ENCODE assay signal across 32 cellular contexts in the genomic region with DNA sequence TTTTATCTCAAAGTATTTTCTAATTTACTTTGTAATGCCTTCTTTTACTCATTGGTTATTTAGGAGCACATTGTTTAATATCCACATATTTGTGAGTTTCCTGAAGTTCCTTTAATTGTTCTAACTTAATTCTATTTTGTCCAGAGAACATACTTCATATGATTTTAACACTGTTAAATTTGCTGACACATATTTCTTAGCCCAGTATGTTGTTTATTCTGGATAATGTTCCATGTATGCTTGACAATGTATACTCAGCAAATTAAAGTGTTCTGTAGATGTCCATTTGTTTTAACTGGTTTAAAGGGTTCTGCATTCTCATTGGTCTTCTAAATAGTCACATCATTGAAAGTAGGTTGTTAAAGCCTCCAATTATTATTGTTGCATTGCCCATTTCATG.
"Had no signal": no experiment of that assay in that cellular context is flagged by ENCODE, and none has a peak within 500 bp of the region (broad histone marks: within the 10 kb centered on the region; RNA-seq: fewer than 3 reads in every experiment).

No MANE protein-coding gene starts in this region.

- H3K36me3 ChIP-seq: adrenal gland, brain microvascular endothelial cell, breast epithelium had no signal

- H3K4me3 ChIP-seq: adrenal gland, body of pancreas, breast epithelium had no signal

- H3K4me1 ChIP-seq: adrenal gland, body of pancreas, breast epithelium had no signal

- ATAC-seq: activated CD8-positive, alpha-beta T cell treated with anti-CD3 and anti-CD28 coated beads for 36 hours; activated naive CD4-positive, alpha-beta T cell treated with anti-CD3 and anti-CD28 coated beads, Interleukin-2, amount 50 U/mL, for 72 hours; activated T-cell treated with anti-CD3 and anti-CD28 coated beads, Interleukin-2, amount 50 U/mL, for 4 hours; activated T-cell treated with anti-CD3 and anti-CD28 coated beads, Interleukin-2, amount 50 U/mL, for 72 hours; activated T-helper 17 cell treated with anti-CD3 and anti-CD28 coated beads, Interleukin-2, amount 50 U/mL, for 72 hours; body of pancreas had no signal

- H3K27me3 ChIP-seq: adrenal gland, body of pancreas, brain microvascular endothelial cell, breast epithelium had no signal

- H3K27ac ChIP-seq: adrenal gland, body of pancreas, brain microvascular endothelial cell, breast epithelium, VCaP had no signal

- FAIRE-seq: astrocyte had no signal

- DNase-seq: activated B cell treated with CpG ODN at 0.5 μM for 24 hours; activated CD4-positive, alpha-beta memory T cell treated with anti-CD3 and anti-CD28 coated beads for 36 hours; activated CD4-positive, alpha-beta T cell treated with anti-CD3 and anti-CD28 coated beads, Interleukin-2, amount 10 ng/mL, durations not matched to agents 24 days and 14 days; activated CD4-positive, alpha-beta T cell treated with anti-CD3 and anti-CD28 coated beads, Interleukin-2, amount 50 U/mL, for 1 hour; activated CD4-positive, alpha-beta T cell treated with anti-CD3 and anti-CD28 coated beads, Interleukin-2, amount 50 U/mL, for 4 hours; activated CD4-positive, CD25-positive, alpha-beta regulatory T cell treated with anti-CD3 and anti-CD28 coated beads, Interleukin-2, amount 50 U/mL, for 72 hours; activated CD8-positive, alpha-beta memory T cell treated with anti-CD3 and anti-CD28 coated beads, Interleukin-2, amount 50 U/mL, for 4 hours; activated CD8-positive, alpha-beta T cell treated with anti-CD3 and anti-CD28 coated beads for 36 hours; activated effector memory CD4-positive, alpha-beta T cell treated with anti-CD3 and anti-CD28 coated beads, Interleukin-2, amount 50 U/mL, for 16 hours; activated gamma-delta T cell treated with Interleukin-2 at 50 U/mL for 16 hours; activated naive CD4-positive, alpha-beta T cell; activated naive CD4-positive, alpha-beta T cell treated with anti-CD3 and anti-CD28 coated beads for 36 hours; activated naive CD4-positive, alpha-beta T cell treated with anti-CD3 and anti-CD28 coated beads, Interleukin-2, amount 50 U/mL, for 16 hours; activated naive CD8-positive, alpha-beta T cell treated with anti-CD3 and anti-CD28 coated beads for 36 hours; activated T-cell treated with anti-CD3 and anti-CD28 coated beads for 4 hours; activated T-cell treated with anti-CD3 and anti-CD28 coated beads, Interleukin-2, amount 50 U/mL, for 1 hour; activated T-cell treated with anti-CD3 and anti-CD28 coated beads, Interleukin-2, amount 50 U/mL, for 4 hours; activated T-cell treated with anti-CD3 and anti-CD28 coated beads, Interleukin-2, amount 50 U/mL, for 72 hours; adrenal gland; amniotic stem cell; aorta; body of pancreas; brain microvascular endothelial cell; central memory CD4-positive, alpha-beta T cell; T-helper 1 cell; T-helper 2 cell; T-helper 9 cell had no signal

- H3K9me3 ChIP-seq: adrenal gland, body of pancreas, breast epithelium had no signal
